1 cellular context compared by ENCODE assay signal in the genomic region with DNA sequence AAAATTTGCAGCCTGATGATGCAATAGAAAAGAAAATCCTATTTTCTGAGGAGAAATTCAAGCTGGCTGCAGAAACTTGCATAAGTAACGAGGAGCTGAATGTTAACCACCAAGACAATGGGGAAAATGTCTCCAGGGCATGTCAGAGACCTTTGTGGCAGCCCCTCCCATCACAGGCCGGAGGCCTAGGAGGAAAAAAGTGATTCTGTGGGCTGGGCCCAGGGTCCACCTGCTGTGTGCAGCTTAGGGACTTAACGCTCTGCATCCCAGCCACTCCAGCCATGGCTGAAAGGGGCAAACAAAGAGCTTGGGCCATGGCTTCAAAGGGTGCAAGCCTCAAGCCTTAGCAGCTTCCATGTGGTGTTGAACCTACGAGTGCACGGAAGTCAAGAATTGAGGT.
A peak's percentile ranks its signal among the peaks of the same experiment; 100 is the strongest.
TF ChIP-seq lines count a peak whose summit lies in the region.

No MANE protein-coding gene starts in this region.

TF ChIP-seq in HepG2, 621 proteins besides CTCF, POLR2A, EP300 and RAD21:
- 0 out of 2 replicates have a peak, but pooled peaks have one; percentile 8 for TF ChIP-seq CEBPG (CRISPR knock-in tag; IDR thresholded peaks at IDR 0.05)
